Comparison of ENCODE assay signal across 28 cellular contexts in the genomic region with DNA sequence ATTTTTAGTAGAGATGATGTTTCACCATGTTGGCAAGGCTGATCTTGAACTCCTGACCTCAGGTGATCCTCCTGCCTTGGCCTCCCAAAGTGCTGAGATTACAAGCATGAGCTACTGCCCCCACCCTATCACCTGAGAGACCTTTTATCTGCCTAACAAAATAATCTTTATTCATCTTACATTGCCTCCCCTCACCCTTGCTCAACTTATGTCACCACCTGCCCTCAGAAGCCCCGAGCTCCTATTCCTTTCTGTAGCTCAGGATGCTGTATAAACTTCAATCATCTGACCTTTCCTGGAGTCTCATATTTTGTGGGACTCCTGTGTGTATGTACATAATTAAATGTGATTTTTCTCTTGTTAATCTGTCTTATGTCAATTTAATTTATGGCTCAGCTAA. TPM values are rescaled to one million over a fixed set of nuclear protein-coding genes. Genes with fewer than 3 reads are reported as not detected.
"Had no signal": no experiment of that assay in that cellular context is flagged by ENCODE, and none has a peak within 500 bp of the region (broad histone marks: within the 10 kb centered on the region; RNA-seq: fewer than 3 reads in every experiment).

No MANE protein-coding gene starts in this region.

- H3K9me3 Mint-ChIP-seq: activated CD4-positive, alpha-beta memory T cell treated with anti-CD3 and anti-CD28 coated beads for 36 hours; activated naive CD4-positive, alpha-beta T cell treated with anti-CD3 and anti-CD28 coated beads for 36 hours; activated T-cell treated with anti-CD3 and anti-CD28 coated beads, Interleukin-2, amount 50 U/mL, for 4 hours; activated T-helper 2 cell treated with anti-CD3 and anti-CD28 coated beads, Interferon-gamma antibody, Interleukin-2, Interleukin-4, amounts not matched to agents 10 μg/mL and 5 μg/mL and 100 μg/mL, durations not matched to agents 14 hours and 24 hours and 36 hours; central memory CD8-positive, alpha-beta T cell; dendritic cell treated with granulocyte-macrophage colony-stimulating factor and Interleukin-4, amounts not matched to agents 40 ng/mL and 50 ng/mL, for 4 days had no signal

- H3K36me3 ChIP-seq: brain microvascular endothelial cell, gastrocnemius medialis, heart left ventricle had no signal

- H3K36me3 Mint-ChIP-seq: activated CD4-positive, alpha-beta memory T cell treated with anti-CD3 and anti-CD28 coated beads for 36 hours; activated naive CD8-positive, alpha-beta T cell had no signal

- H3K4me3 ChIP-seq: coronary artery, dorsolateral prefrontal cortex, gastrocnemius medialis, heart left ventricle had no signal

- DNase-seq: activated CD4-positive, alpha-beta memory T cell treated with anti-CD3 and anti-CD28 coated beads for 36 hours; activated CD4-positive, alpha-beta T cell treated with anti-CD3 and anti-CD28 coated beads for 1 hour; activated CD4-positive, alpha-beta T cell treated with anti-CD3 and anti-CD28 coated beads for 4 hours; activated CD4-positive, alpha-beta T cell treated with anti-CD3 and anti-CD28 coated beads, Interleukin-2, amount 50 U/mL, for 1 hour; activated CD8-positive, alpha-beta memory T cell treated with anti-CD3 and anti-CD28 coated beads for 24 hours; activated effector memory CD4-positive, alpha-beta T cell treated with anti-CD3 and anti-CD28 coated beads, Interleukin-2, amount 50 U/mL, for 16 hours; activated naive CD4-positive, alpha-beta T cell treated with anti-CD3 and anti-CD28 coated beads for 36 hours; activated T-cell treated with anti-CD3 and anti-CD28 coated beads, Interleukin-2, amount 50 U/mL, for 4 hours; amniotic stem cell; anterior cingulate cortex; brain microvascular endothelial cell; dorsolateral prefrontal cortex; effector memory CD4-positive, alpha-beta T cell; endodermal cell; foreskin keratinocyte; gastrocnemius medialis; glutamatergic neuron; heart left ventricle; T-helper 2 cell had no signal

- H3K27ac ChIP-seq: brain microvascular endothelial cell, coronary artery, dorsolateral prefrontal cortex, foreskin keratinocyte, gastrocnemius medialis, heart left ventricle had no signal

- H3K9me3 ChIP-seq: gastrocnemius medialis, heart left ventricle had no signal

- H3K27ac Mint-ChIP-seq: activated CD4-positive, alpha-beta memory T cell treated with anti-CD3 and anti-CD28 coated beads for 36 hours; activated naive CD4-positive, alpha-beta T cell treated with anti-CD3 and anti-CD28 coated beads for 36 hours; activated naive CD8-positive, alpha-beta T cell; activated T-helper 2 cell treated with anti-CD3 and anti-CD28 coated beads, Interferon-gamma antibody, Interleukin-2, Interleukin-4, amounts not matched to agents 10 μg/mL and 5 μg/mL and 100 μg/mL, durations not matched to agents 14 hours and 24 hours and 36 hours; dendritic cell treated with granulocyte-macrophage colony-stimulating factor and Interleukin-4, amounts not matched to agents 40 ng/mL and 50 ng/mL, for 4 days; endodermal cell; WTC11 had no signal

- H3K27me3 ChIP-seq: brain microvascular endothelial cell, dorsolateral prefrontal cortex, foreskin keratinocyte, gastrocnemius medialis, heart left ventricle had no signal

- H3K4me1 ChIP-seq: foreskin keratinocyte, gastrocnemius medialis, heart left ventricle had no signal

- H3K4me3 Mint-ChIP-seq: activated CD4-positive, alpha-beta memory T cell treated with anti-CD3 and anti-CD28 coated beads for 36 hours; activated naive CD4-positive, alpha-beta T cell treated with anti-CD3 and anti-CD28 coated beads for 36 hours; activated naive CD8-positive, alpha-beta T cell; activated T-cell treated with anti-CD3 and anti-CD28 coated beads, Interleukin-2, amount 50 U/mL, for 4 hours; central memory CD8-positive, alpha-beta T cell; dendritic cell treated with granulocyte-macrophage colony-stimulating factor and Interleukin-4, amounts not matched to agents 40 ng/mL and 50 ng/mL, for 4 days; endodermal cell; WTC11 had no signal

- H3K27me3 Mint-ChIP-seq: activated naive CD8-positive, alpha-beta T cell; central memory CD8-positive, alpha-beta T cell; dendritic cell treated with granulocyte-macrophage colony-stimulating factor and Interleukin-4, amounts not matched to agents 40 ng/mL and 50 ng/mL, for 4 days had no signal

- H3K4me1 Mint-ChIP-seq: endodermal cell, WTC11 had no signal

RNA-seq across cellular contexts. Expression of gene ENPP6, which starts 29.7 kb away (rescaled TPM):
- total RNA-seq: activated naive CD4-positive, alpha-beta T cell treated with anti-CD3 and anti-CD28 coated beads for 36 hours; bronchial epithelial cell; epithelial cell of proximal tubule; esophagus mucosa; foreskin keratinocyte had no signal
